Comparison of ENCODE assay signal across 14 cellular contexts in genomic region chr4:7353846-7354610, GRCh38.
A peak's percentile ranks its signal among the peaks of the same experiment; 100 is the strongest.
DNase-seq lines count a peak whose midpoint lies in the region; ATAC-seq and TF ChIP-seq lines count a peak whose summit lies in the region.
"Had no signal": no experiment of that assay in that cellular context is flagged by ENCODE, and none has a peak within 500 bp of the region (broad histone marks: within the 10 kb centered on the region; RNA-seq: fewer than 3 reads in every experiment).

No MANE protein-coding gene starts in this region.

- no peaks in the 10 kb centered on the region for H3K27me3 ChIP-seq in heart right ventricle
- no peaks in the 10 kb centered on the region for H3K27me3 ChIP-seq in layer of hippocampus (ENCODE audit: control insufficient read depth, insufficient read depth, low read length)
- no peaks in the 10 kb centered on the region for H3K27me3 ChIP-seq in transverse colon
- H3K27me3 ChIP-seq: BLaER1 had no signal

- WGBS in heart right ventricle, 2 donors = 87 to 88% methylated on average over 17 of the region's 17 CpGs
- WGBS in transverse colon (ENCODE audit: low coverage in 1 of 2), 2 donors = 85% methylated on average over 17 of the region's 17 CpGs; no CpG with 5 or more reads in 1 of the 2 donors

- H3K27ac ChIP-seq in heart right ventricle (no peak overlapping the region), layer of hippocampus (ENCODE audit: low read depth, low read length) (peak overlapping the region; percentile 35), substantia nigra (ENCODE audit: low read depth, low read length, poor library complexity, severe bottlenecking) (peak overlapping the region; percentile 90), transverse colon (no peak overlapping the region)
- H3K27ac ChIP-seq: 22Rv1 had no signal

- TF ChIP-seq EP300 in transverse colon (IDR thresholded peaks at IDR 0.05; ENCODE audit: low read depth) = no peak

- H3K9me3 ChIP-seq in heart right ventricle = no peaks in the 10 kb centered on the region
- H3K9me3 ChIP-seq in transverse colon = no peaks in the 10 kb centered on the region
- H3K9me3 ChIP-seq: BLaER1, Caco-2 had no signal

- DNase-seq in Right ventricle myocardium inferior (ENCODE audit: missing footprints) = peak; percentile 18
- DNase-seq in heart right ventricle = no peak
- DNase-seq in substantia nigra (lab: John Stamatoyannopoulos, UW) = no peak
- DNase-seq in transverse colon = no peak
- no peak for DNase-seq in DMS53 (lab: John Stamatoyannopoulos, UW)
- DNase-seq in AML-193 (lab: John Stamatoyannopoulos, UW) = no peak
- DNase-seq: Caco-2; CD8-positive, alpha-beta memory T cell; H9 had no signal

- in situ Hi-C loops in transverse colon (cut with MboI; ENCODE audit: low pct_ligation_motif_present in 1 of 4, low pct_unique_long_range_greater_than_20kb in 1 of 4, low sequenced_read_pairs in 3 of 4) = no loop called here

- intact Hi-C loops in Right ventricle myocardium inferior (cut with DNase I) = no loop called here
- intact Hi-C loops in heart right ventricle (cut with DNase I) = no loop called here
- intact Hi-C loops in transverse colon (cut with DNase I; ENCODE audit: low total_unique reads) = no loop called here

- no peak for ATAC-seq in Right ventricle myocardium inferior
- no peak for ATAC-seq in heart right ventricle
- ATAC-seq: GM12878, GM23338 had no signal

- no peak for TF ChIP-seq POLR2A in transverse colon (IDR thresholded peaks at IDR 0.05)

- H3K4me3 ChIP-seq in heart right ventricle (no peak overlapping the region), transverse colon (no peak overlapping the region)
- H3K4me3 ChIP-seq: BLaER1, GM12878, GM23338 had no signal

- H3K4me1 ChIP-seq in heart right ventricle (peaks cover 0 to 23% (median 8%) of the 10 kb centered on the region in 9 donors), transverse colon (no peaks in the 10 kb centered on the region)
- H3K4me1 ChIP-seq: Caco-2 had no signal

- H3K36me3 ChIP-seq in heart right ventricle = no peaks in the 10 kb centered on the region
- H3K36me3 ChIP-seq in transverse colon = no peaks in the 10 kb centered on the region
- H3K36me3 ChIP-seq: BLaER1 had no signal

- no peak for TF ChIP-seq CTCF in heart right ventricle (IDR thresholded peaks at IDR 0.05)
- TF ChIP-seq CTCF in transverse colon (IDR thresholded peaks at IDR 0.05) = no peak

Comparison
In these comparisons a context has a peak if more than half of its experiments do, and no peak if none do; other contexts are left out.
1. H3K27ac ChIP-seq: peak in layer of hippocampus (single experiment) and substantia nigra (single experiment); none in heart right ventricle (0 of 10) and transverse colon (0 of 4).